ENCODE assay signal across 8 cellular contexts in genomic region chr13:114119196-114119595, GRCh38. TPM values are rescaled to one million over a fixed set of nuclear protein-coding genes. Genes with fewer than 3 reads are reported as not detected.
A peak's percentile ranks its signal among the peaks of the same experiment; 100 is the strongest.
DNase-seq lines count a peak whose midpoint lies in the region; ATAC-seq, FAIRE-seq and TF ChIP-seq lines count a peak whose summit lies in the region.

No MANE protein-coding gene starts in this region.

- WGBS in thyroid gland, 2 donors = 7 to 32% methylated on average over 11 to 13 of the region's 14 CpGs

- no peaks in the 10 kb centered on the region for H3K36me3 Mint-ChIP-seq in activated T-cell treated with anti-CD3 and anti-CD28 coated beads, Interleukin-2, amount 50 U/mL, for 72 hours (ENCODE audit: insufficient read depth in 2 of 2)

- no peaks in the 10 kb centered on the region for H3K9me3 Mint-ChIP-seq in activated T-cell treated with anti-CD3 and anti-CD28 coated beads, Interleukin-2, amount 50 U/mL, for 72 hours

- peak overlapping the region; percentile 94 for H3K27ac Mint-ChIP-seq in activated T-cell treated with anti-CD3 and anti-CD28 coated beads, Interleukin-2, amount 50 U/mL, for 72 hours

- peaks cover 62% of the 10 kb centered on the region for H3K4me1 Mint-ChIP-seq in activated T-cell treated with anti-CD3 and anti-CD28 coated beads, Interleukin-2, amount 50 U/mL, for 72 hours (ENCODE audit: low read depth)

- FAIRE-seq in bronchial epithelial cell (lab: Jason Lieb, UNC) = no peak

- peak overlapping the region; percentile 5 for H3K4me3 ChIP-seq in bronchial epithelial cell (ENCODE audit: low read depth, low read length)
- H3K4me3 ChIP-seq in thyroid gland (replicated peaks in 1 of 3) = peak overlapping the region in 1 of 3 donors; percentile 21

- DNase-seq in activated T-cell treated with anti-CD3 and anti-CD28 coated beads, Interleukin-2, amount 50 U/mL, for 72 hours = no peak
- no peak for DNase-seq in activated T-cell treated with anti-CD3 and anti-CD28 coated beads, Interleukin-2, amount 50 U/mL, for 48 hours
- DNase-seq in bronchial epithelial cell (ENCODE audit: low read depth) (peak; percentile 44), kidney tubule cell (ENCODE audit: low spot score) (peak; percentile 89), thyroid gland (peak; percentile 38), NCI-H1694 treated with DMSO at 0.1 percent for 48 hours (lab: John Stamatoyannopoulos, UW) (no peak)

- TF ChIP-seq CTCF in bronchial epithelial cell (IDR thresholded peaks at IDR 0.05; ENCODE audit: insufficient read depth, low read length, severe bottlenecking) (no peak), thyroid gland (IDR thresholded peaks at IDR 0.05) (no peak)

- H3K9me3 ChIP-seq in thyroid gland = no peaks in the 10 kb centered on the region

- H3K27ac ChIP-seq in thyroid gland = peak overlapping the region; percentile 5 to 72 (median 63)

- H3K27me3 Mint-ChIP-seq in activated T-cell treated with anti-CD3 and anti-CD28 coated beads, Interleukin-2, amount 50 U/mL, for 72 hours (ENCODE audit: low read depth) = no peaks in the 10 kb centered on the region

- H3K36me3 ChIP-seq in bronchial epithelial cell (ENCODE audit: control insufficient read depth, insufficient read depth, low read length) (no peaks in the 10 kb centered on the region), thyroid gland (no peaks in the 10 kb centered on the region)

- peaks cover 0 to 16% of the 10 kb centered on the region in 2 donors for H3K4me1 ChIP-seq in thyroid gland

- no peaks in the 10 kb centered on the region for H3K27me3 ChIP-seq in bronchial epithelial cell (ENCODE audit: control insufficient read depth, insufficient read depth, low read length)
- no peaks in the 10 kb centered on the region for H3K27me3 ChIP-seq in thyroid gland

- intact Hi-C loops in thyroid gland (cut with DNase I) = no loop called here

- ATAC-seq in activated T-cell treated with anti-CD3 and anti-CD28 coated beads, Interleukin-2, amount 50 U/mL, for 72 hours (replicated peaks in 1 of 2) = no peak
- no peak for ATAC-seq in GM19397 (IDR thresholded peaks at IDR 0.05; ENCODE audit: unreplicated experiment)
- ATAC-seq in HG03460 (IDR thresholded peaks at IDR 0.05; ENCODE audit: unreplicated experiment) = no peak

- peak overlapping the region; percentile 52 to 74 for H3K4me3 Mint-ChIP-seq in activated T-cell treated with anti-CD3 and anti-CD28 coated beads, Interleukin-2, amount 50 U/mL, for 72 hours

- TF ChIP-seq POLR2A in thyroid gland (IDR thresholded peaks at IDR 0.05) = no peak

RNA-seq across cellular contexts. Expression of gene RASA3, which starts 13.2 kb away (rescaled TPM):
- 10 to 100 TPM; 39.2 to 48.9 TPM for total RNA-seq in activated T-cell treated with anti-CD3 and anti-CD28 coated beads, Interleukin-2, amount 50 U/mL, for 72 hours
- total RNA-seq in bronchial epithelial cell (1.2 and 2.6 TPM in 2 replicates), thyroid gland (10 to 100 TPM; 22.3 to 32.3 (median 25.5) TPM)

RNA-seq across cellular contexts. Expression of gene CFAP97D2, which starts 59.9 kb away (rescaled TPM):
- total RNA-seq in activated T-cell treated with anti-CD3 and anti-CD28 coated beads, Interleukin-2, amount 50 U/mL, for 72 hours = 1 to 10 TPM in 1 of 2 donors, under 1 TPM in 1; 0.36 to 1.1 TPM
- not detected in 2 replicates for total RNA-seq in bronchial epithelial cell
- not detected for total RNA-seq in thyroid gland

Comparison
In these comparisons a context has a peak if more than half of its experiments do, and no peak if none do; other contexts are left out.
1. DNase-seq: peak in bronchial epithelial cell (single experiment), kidney tubule cell (single experiment) and thyroid gland (2 of 2); none in activated T-cell treated with anti-CD3 and anti-CD28 coated beads, Interleukin-2, amount 50 U/mL, for 72 hours (0 of 2), activated T-cell treated with anti-CD3 and anti-CD28 coated beads, Interleukin-2, amount 50 U/mL, for 48 hours (0 of 2) and NCI-H1694 treated with DMSO at 0.1 percent for 48 hours (single experiment).